8 cellular contexts compared by ENCODE assay signal in genomic region chr6:84615987-84616386, GRCh38.
"Had no signal": no experiment of that assay in that cellular context is flagged by ENCODE, and none has a peak within 500 bp of the region (broad histone marks: within the 10 kb centered on the region; RNA-seq: fewer than 3 reads in every experiment).

No MANE protein-coding gene starts in this region.

- FAIRE-seq: G401.6, GM12878, GM12891, GM12892, GM18507, GM19239 had no signal

- H3K4me3 ChIP-seq: GM12878 had no signal

- DNase-seq: GDM1, GF-D8 had no signal

- ATAC-seq: GM12878 had no signal
